Comparison of ENCODE assay signal across 19 cellular contexts in genomic region chr9:91844656-91845291, GRCh38.
DNase-seq lines count a peak whose midpoint lies in the region; ATAC-seq and TF ChIP-seq lines count a peak whose summit lies in the region.
"Had no signal": no experiment of that assay in that cellular context is flagged by ENCODE, and none has a peak within 500 bp of the region (broad histone marks: within the 10 kb centered on the region; RNA-seq: fewer than 3 reads in every experiment).

No MANE protein-coding gene starts in this region.

- intact Hi-C loops in stomach (cut with DNase I; ENCODE audit: low total_unique reads), result no loop called here

- H3K4me3 ChIP-seq in HL-60 (replicated peaks; ENCODE audit: insufficient read depth, low read length) (no peak overlapping the region), coronary artery (peak overlapping the region; percentile 42), stomach (no peak overlapping the region)
- H3K4me3 ChIP-seq: thyroid gland had no signal

- TF ChIP-seq EP300 in stomach (IDR thresholded peaks at IDR 0.05), result no peak

- no peaks in the 10 kb centered on the region for H3K36me3 ChIP-seq in stomach
- H3K36me3 ChIP-seq: thyroid gland had no signal

- TF ChIP-seq POLR2A in stomach (IDR thresholded peaks at IDR 0.05), result no peak

- H3K27me3 Mint-ChIP-seq in nephron (ENCODE audit: low read depth), result peaks cover 14% of the 10 kb centered on the region

- H3K27ac Mint-ChIP-seq in nephron, result peak overlapping the region; percentile 94 to 96 (median 95)
- H3K27ac Mint-ChIP-seq: activated naive CD4-positive, alpha-beta T cell treated with anti-CD3 and anti-CD28 coated beads, Interleukin-2, amount 10 ng/mL, durations not matched to agents 7 days and 5 days; CD8-positive, alpha-beta T cell had no signal

- peaks cover 77% of the 10 kb centered on the region for H3K4me1 Mint-ChIP-seq in nephron

- no peaks in the 10 kb centered on the region for H3K9me3 ChIP-seq in stomach
- H3K9me3 ChIP-seq: thyroid gland had no signal

- no peaks in the 10 kb centered on the region for H3K27me3 ChIP-seq in HL-60 (ENCODE audit: insufficient read depth, poor library complexity, severe bottlenecking)
- H3K27me3 ChIP-seq in stomach, result no peaks in the 10 kb centered on the region
- H3K27me3 ChIP-seq: thyroid gland had no signal

- no peak for ATAC-seq in HG02852 (IDR thresholded peaks at IDR 0.05; ENCODE audit: unreplicated experiment)
- ATAC-seq: CD8-positive, alpha-beta T cell had no signal

- WGBS in stomach, 5 donors, result 58 to 75% (median 64%) methylated on average over 12 to 13 of the region's 13 CpGs

- H3K27ac ChIP-seq in HL-60 (replicated peaks), result peak overlapping the region; percentile 38
- no peak overlapping the region for H3K27ac ChIP-seq in coronary artery
- peak overlapping the region in 4 of 5 donors; percentile 49 to 77 (median 58) for H3K27ac ChIP-seq in stomach
- H3K27ac ChIP-seq: KMS-11 had no signal

- TF ChIP-seq CTCF in HL-60 (IDR thresholded peaks at IDR 0.05; ENCODE audit: insufficient read depth, low read length), result no peak
- no peak for TF ChIP-seq CTCF in coronary artery (IDR thresholded peaks at IDR 0.05)
- no peak for TF ChIP-seq CTCF in nephron (IDR thresholded peaks at IDR 0.05; ENCODE audit: unreplicated experiment in 3 of 3)
- no peak for TF ChIP-seq CTCF in stomach (IDR thresholded peaks at IDR 0.05)

- DNase-seq in HL-60 (ENCODE audit: low read depth in 1 of 2, low spot score in 1 of 2) (no peak), coronary artery (ENCODE audit: low spot score) (no peak), stomach (peak; percentile 16), SW480 (ENCODE audit: low spot score) (no peak), T-helper 2 cell (no peak), OCI-M1 (lab: John Stamatoyannopoulos, UW) (no peak)
- DNase-seq: activated CD8-positive, alpha-beta memory T cell treated with anti-CD3 and anti-CD28 coated beads for 24 hours; activated naive CD4-positive, alpha-beta T cell treated with anti-CD3 and anti-CD28 coated beads, Interleukin-2, amount 10 ng/mL, durations not matched to agents 7 days and 5 days; activated T-cell treated with anti-CD3 and anti-CD28 coated beads, Interleukin-2, amount 50 U/mL, for 4 hours; CD8-positive, alpha-beta T cell; effector CD4-positive, alpha-beta T cell; NCI-H187 treated with DMSO at 0.1 percent for 48 hours; NCI-H226; T-helper 9 cell; thyroid gland had no signal

- peaks cover 4% of the 10 kb centered on the region for H3K36me3 Mint-ChIP-seq in nephron (ENCODE audit: low read depth)
- H3K36me3 Mint-ChIP-seq: activated naive CD4-positive, alpha-beta T cell treated with anti-CD3 and anti-CD28 coated beads, Interleukin-2, amount 10 ng/mL, durations not matched to agents 7 days and 5 days; CD8-positive, alpha-beta T cell had no signal

- H3K4me1 ChIP-seq in stomach, result peaks cover 20 to 54% (median 38%) of the 10 kb centered on the region in 4 donors

- H3K9me3 Mint-ChIP-seq in nephron, result no peaks in the 10 kb centered on the region
- H3K9me3 Mint-ChIP-seq: activated naive CD4-positive, alpha-beta T cell treated with anti-CD3 and anti-CD28 coated beads, Interleukin-2, amount 10 ng/mL, durations not matched to agents 7 days and 5 days; activated T-cell treated with anti-CD3 and anti-CD28 coated beads, Interleukin-2, amount 50 U/mL, for 4 hours; CD8-positive, alpha-beta T cell; central memory CD8-positive, alpha-beta T cell had no signal

- peak overlapping the region; percentile 34 to 51 (median 42) for H3K4me3 Mint-ChIP-seq in nephron
- H3K4me3 Mint-ChIP-seq: activated naive CD4-positive, alpha-beta T cell treated with anti-CD3 and anti-CD28 coated beads, Interleukin-2, amount 10 ng/mL, durations not matched to agents 7 days and 5 days; activated T-cell treated with anti-CD3 and anti-CD28 coated beads, Interleukin-2, amount 50 U/mL, for 4 hours; CD8-positive, alpha-beta T cell; central memory CD8-positive, alpha-beta T cell had no signal

Comparison
In these comparisons a context has a peak if more than half of its experiments do, and no peak if none do; other contexts are left out.
1. H3K27ac ChIP-seq: peak in HL-60 (single experiment) and stomach (4 of 5); none in coronary artery (0 of 2).